ENCODE assay signal across 8 cellular contexts in the genomic region with DNA sequence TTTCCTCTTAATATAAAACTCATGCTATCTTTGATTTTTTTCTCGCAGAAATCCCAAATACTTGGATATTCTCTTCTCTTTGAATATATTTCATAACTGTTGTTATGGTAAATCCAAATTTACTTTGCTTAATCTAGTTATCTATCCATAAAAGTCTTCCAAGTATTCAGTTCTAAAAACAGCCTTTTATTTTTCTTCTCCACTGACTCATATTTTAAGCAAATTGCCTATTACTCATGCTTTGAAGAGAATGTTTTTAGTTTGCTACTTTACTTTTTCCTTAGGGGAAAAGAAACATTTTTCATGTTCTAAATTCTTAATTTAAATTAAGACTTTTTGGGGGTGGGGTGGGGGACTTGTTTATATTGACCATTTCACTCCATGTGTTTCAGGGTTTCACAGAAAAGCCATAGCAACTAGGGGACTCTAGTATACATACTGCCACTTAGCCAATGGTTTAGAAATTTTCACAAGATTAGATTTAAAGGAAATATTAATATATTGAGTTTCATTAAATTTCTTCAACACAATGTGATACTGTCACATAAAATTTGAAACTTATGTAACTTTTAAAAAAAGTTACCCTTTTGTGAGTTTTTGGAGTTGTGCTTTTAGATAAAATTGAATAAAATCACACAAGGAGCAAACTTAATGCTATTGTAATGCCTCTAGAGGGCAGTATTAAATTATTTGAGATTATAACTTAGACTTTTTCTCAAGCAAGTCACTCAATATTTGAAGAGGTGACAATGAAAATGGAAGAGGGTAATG.
A peak's percentile ranks its signal among the peaks of the same experiment; 100 is the strongest.
DNase-seq lines count a peak whose midpoint lies in the region; FAIRE-seq and TF ChIP-seq lines count a peak whose summit lies in the region.
"Had no signal": no experiment of that assay in that cellular context is flagged by ENCODE, and none has a peak within 500 bp of the region (broad histone marks: within the 10 kb centered on the region; RNA-seq: fewer than 3 reads in every experiment).

No MANE protein-coding gene starts in this region.

- intact Hi-C loops in esophagus squamous epithelium (cut with DNase I) = no loop called here

- TF ChIP-seq CTCF in SU-DHL-6 (IDR thresholded peaks at IDR 0.05; ENCODE audit: insufficient read depth, low read length, poor library complexity, severe bottlenecking) (peak; percentile 50), esophagus squamous epithelium (IDR thresholded peaks at IDR 0.05) (peak in 3 of 6 experiments; percentile 28 to 43 (median 40))

- H3K9ac ChIP-seq in SU-DHL-6 (ENCODE audit: low read length) = no peak overlapping the region

- no peaks in the 10 kb centered on the region for H4K20me1 ChIP-seq in SU-DHL-6 (ENCODE audit: low read depth, low read length)

- peak; percentile 58 for TF ChIP-seq RAD21 in Ishikawa (IDR thresholded peaks at IDR 0.05; ENCODE audit: low read depth)

- H3K4me3 ChIP-seq in SU-DHL-6 (ENCODE audit: insufficient read depth, low read length, poor library complexity, severe bottlenecking) = no peak overlapping the region
- H3K4me3 ChIP-seq in esophagus squamous epithelium = no peak overlapping the region

- WGBS in esophagus squamous epithelium, 2 donors = 78 to 84% methylated on average over 1 of the region's 1 CpG

- H3K9me2 ChIP-seq in SU-DHL-6 (replicated peaks; ENCODE audit: insufficient read depth, low read length) = no peaks in the 10 kb centered on the region

- no peaks in the 10 kb centered on the region for H3K79me2 ChIP-seq in SU-DHL-6 (ENCODE audit: insufficient read depth, low read length)

- H3K27me3 ChIP-seq in SU-DHL-6 (ENCODE audit: low read length) (no peaks in the 10 kb centered on the region), esophagus squamous epithelium (no peaks in the 10 kb centered on the region)
- H3K27me3 ChIP-seq: neutrophil had no signal

- H2AFZ ChIP-seq in SU-DHL-6 (ENCODE audit: low read depth, low read length, severe bottlenecking) = no peak overlapping the region

- no peaks in the 10 kb centered on the region for H3K9me3 ChIP-seq in SU-DHL-6 (ENCODE audit: insufficient read depth, low read length)
- no peaks in the 10 kb centered on the region for H3K9me3 ChIP-seq in esophagus squamous epithelium
- H3K9me3 ChIP-seq: neutrophil had no signal

- no peaks in the 10 kb centered on the region for H3K36me3 ChIP-seq in SU-DHL-6 (ENCODE audit: low read length)
- H3K36me3 ChIP-seq in esophagus squamous epithelium = no peaks in the 10 kb centered on the region
- H3K36me3 ChIP-seq: neutrophil had no signal

- no peak for DNase-seq in GM12892 (ENCODE audit: insufficient read length)
- DNase-seq in kidney tubule cell (ENCODE audit: low spot score) = peak; percentile 29
- DNase-seq in esophagus squamous epithelium (lab: John Stamatoyannopoulos, UW) = no peak
- DNase-seq in effector CD4-positive, alpha-beta T cell = no peak
- DNase-seq in activated T-cell treated with anti-CD3 and anti-CD28 coated beads, Interleukin-2, amount 50 U/mL, for 1 hour = no peak

- FAIRE-seq in GM12892 (lab: Jason Lieb, UNC) = peak; percentile 63

- H3K4me1 ChIP-seq in esophagus squamous epithelium = no peaks in the 10 kb centered on the region

- H3F3A ChIP-seq in SU-DHL-6 (ENCODE audit: insufficient read depth) = no peaks in the 10 kb centered on the region

- H3K4me2 ChIP-seq in SU-DHL-6 (ENCODE audit: low read depth, low read length, poor library complexity, severe bottlenecking) = no peak overlapping the region

- TF ChIP-seq POLR2A in GM12892 (IDR thresholded peaks at IDR 0.05; ENCODE audit: low read depth, low read length) (no peak), esophagus squamous epithelium (IDR thresholded peaks at IDR 0.05) (no peak)

- H3K27ac ChIP-seq in SU-DHL-6 (ENCODE audit: low read depth, low read length) (no peak overlapping the region), esophagus squamous epithelium (no peak overlapping the region)
- H3K27ac ChIP-seq: neutrophil had no signal

- no peak for TF ChIP-seq EP300 in Ishikawa (IDR thresholded peaks at IDR 0.05; ENCODE audit: borderline replicate concordance)

TF ChIP-seq in Ishikawa, 13 proteins besides CTCF, POLR2A, EP300 and RAD21:
- TF ChIP-seq FOXM1 (IDR thresholded peaks at IDR 0.05; ENCODE audit: borderline replicate concordance, low read depth) = no peak
- TF ChIP-seq CEBPB (IDR thresholded peaks at IDR 0.05) = no peak
- TF ChIP-seq TEAD4 (IDR thresholded peaks at IDR 0.05) = no peak
- TF ChIP-seq TCF12 (IDR thresholded peaks at IDR 0.05; ENCODE audit: low read depth) = no peak
- no peak for TF ChIP-seq TAF1 (IDR thresholded peaks at IDR 0.05; ENCODE audit: low read depth)
- TF ChIP-seq, protein P1, sequence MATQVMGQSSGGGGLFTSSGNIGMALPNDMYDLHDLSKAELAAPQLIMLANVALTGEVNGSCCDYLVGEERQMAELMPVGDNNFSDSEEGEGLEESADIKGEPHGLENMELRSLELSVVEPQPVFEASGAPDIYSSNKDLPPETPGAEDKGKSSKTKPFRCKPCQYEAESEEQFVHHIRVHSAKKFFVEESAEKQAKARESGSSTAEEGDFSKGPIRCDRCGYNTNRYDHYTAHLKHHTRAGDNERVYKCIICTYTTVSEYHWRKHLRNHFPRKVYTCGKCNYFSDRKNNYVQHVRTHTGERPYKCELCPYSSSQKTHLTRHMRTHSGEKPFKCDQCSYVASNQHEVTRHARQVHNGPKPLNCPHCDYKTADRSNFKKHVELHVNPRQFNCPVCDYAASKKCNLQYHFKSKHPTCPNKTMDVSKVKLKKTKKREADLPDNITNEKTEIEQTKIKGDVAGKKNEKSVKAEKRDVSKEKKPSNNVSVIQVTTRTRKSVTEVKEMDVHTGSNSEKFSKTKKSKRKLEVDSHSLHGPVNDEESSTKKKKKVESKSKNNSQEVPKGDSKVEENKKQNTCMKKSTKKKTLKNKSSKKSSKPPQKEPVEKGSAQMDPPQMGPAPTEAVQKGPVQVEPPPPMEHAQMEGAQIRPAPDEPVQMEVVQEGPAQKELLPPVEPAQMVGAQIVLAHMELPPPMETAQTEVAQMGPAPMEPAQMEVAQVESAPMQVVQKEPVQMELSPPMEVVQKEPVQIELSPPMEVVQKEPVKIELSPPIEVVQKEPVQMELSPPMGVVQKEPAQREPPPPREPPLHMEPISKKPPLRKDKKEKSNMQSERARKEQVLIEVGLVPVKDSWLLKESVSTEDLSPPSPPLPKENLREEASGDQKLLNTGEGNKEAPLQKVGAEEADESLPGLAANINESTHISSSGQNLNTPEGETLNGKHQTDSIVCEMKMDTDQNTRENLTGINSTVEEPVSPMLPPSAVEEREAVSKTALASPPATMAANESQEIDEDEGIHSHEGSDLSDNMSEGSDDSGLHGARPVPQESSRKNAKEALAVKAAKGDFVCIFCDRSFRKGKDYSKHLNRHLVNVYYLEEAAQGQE (IDR thresholded peaks at IDR 0.05; ENCODE audit: low read depth) = no peak
